16 cellular contexts compared by ENCODE assay signal in genomic region chr13:97946951-97947588, GRCh38. TPM values are rescaled to one million over a fixed set of nuclear protein-coding genes. Genes with fewer than 3 reads are reported as not detected.
A peak's percentile ranks its signal among the peaks of the same experiment; 100 is the strongest.
DNase-seq lines count a peak whose midpoint lies in the region; ATAC-seq and TF ChIP-seq lines count a peak whose summit lies in the region.
"Had no signal": no experiment of that assay in that cellular context is flagged by ENCODE, and none has a peak within 500 bp of the region (broad histone marks: within the 10 kb centered on the region; RNA-seq: fewer than 3 reads in every experiment).

No MANE protein-coding gene starts in this region.

- H3K36me3 Mint-ChIP-seq in osteocyte (ENCODE audit: unreplicated experiment) (no peaks in the 10 kb centered on the region), type B pancreatic cell (peaks cover 4% of the 10 kb centered on the region)
- no peaks in the 10 kb centered on the region for H3K36me3 Mint-ChIP-seq in activated T-cell treated with anti-CD3 and anti-CD28 coated beads, Interleukin-2, amount 50 U/mL, for 4 hours (ENCODE audit: insufficient read depth)

- DNase-seq in Daoy (ENCODE audit: low read depth) (peak; percentile 74), RKO (ENCODE audit: low spot score) (peak; percentile 12), epithelial cell of esophagus (ENCODE audit: low read depth) (peak; percentile 94), osteocyte (ENCODE audit: extremely low spot score, unreplicated experiment) (no peak), type B pancreatic cell (ENCODE audit: extremely low spot score, unreplicated experiment) (no peak), C1 segment of cervical spinal cord (lab: John Stamatoyannopoulos, UW) (no peak), NCI-H1417 (lab: John Stamatoyannopoulos, UW) (no peak)
- no peak for DNase-seq in activated T-cell treated with anti-CD3 and anti-CD28 coated beads, Interleukin-2, amount 50 U/mL, for 4 hours
- DNase-seq: activated CD8-positive, alpha-beta memory T cell treated with anti-CD3 and anti-CD28 coated beads, Interleukin-2, amount 50 U/mL, for 4 hours; effector CD8-positive, alpha-beta T cell; midbrain; NCI-H510A treated with DMSO at 0.1 percent for 48 hours; psoas muscle; SHP77; stimulated activated CD4-positive, alpha-beta T cell treated with anti-CD3 and anti-CD28 coated beads, Interleukin-4, amount 100 ng/mL, for 24 hours; stimulated activated naive CD4-positive, alpha-beta T cell had no signal

- peak overlapping the region; percentile 77 for H3K27ac Mint-ChIP-seq in osteocyte (ENCODE audit: unreplicated experiment)
- H3K27ac Mint-ChIP-seq in type B pancreatic cell: no peak overlapping the region

- H3K4me1 Mint-ChIP-seq in osteocyte (ENCODE audit: unreplicated experiment): peaks cover 38% of the 10 kb centered on the region
- H3K4me1 Mint-ChIP-seq in type B pancreatic cell (ENCODE audit: unreplicated experiment): peaks cover 5% of the 10 kb centered on the region
- H3K4me1 Mint-ChIP-seq in activated T-cell treated with anti-CD3 and anti-CD28 coated beads, Interleukin-2, amount 50 U/mL, for 4 hours (ENCODE audit: low read depth): peaks cover 3% of the 10 kb centered on the region

- H3K4me3 ChIP-seq in epithelial cell of esophagus (ENCODE audit: low read length): no peak overlapping the region
- H3K4me3 ChIP-seq: psoas muscle had no signal

- TF ChIP-seq CTCF in epithelial cell of esophagus (IDR thresholded peaks at IDR 0.05; ENCODE audit: insufficient read depth, low read depth, low read length, missing control alignments) (no peak), osteocyte (IDR thresholded peaks at IDR 0.05) (no peak), type B pancreatic cell (conservative IDR thresholded peaks at IDR 0.05) (no peak)

- H3K9me3 Mint-ChIP-seq in osteocyte (ENCODE audit: unreplicated experiment): no peaks in the 10 kb centered on the region
- H3K9me3 Mint-ChIP-seq in type B pancreatic cell: peaks cover 5% of the 10 kb centered on the region
- peaks cover 3% of the 10 kb centered on the region for H3K9me3 Mint-ChIP-seq in activated T-cell treated with anti-CD3 and anti-CD28 coated beads, Interleukin-2, amount 50 U/mL, for 4 hours

- H3K4me3 Mint-ChIP-seq in osteocyte (ENCODE audit: unreplicated experiment): no peak overlapping the region
- H3K4me3 Mint-ChIP-seq in type B pancreatic cell: no peak overlapping the region
- no peak overlapping the region for H3K4me3 Mint-ChIP-seq in activated T-cell treated with anti-CD3 and anti-CD28 coated beads, Interleukin-2, amount 50 U/mL, for 4 hours

- no peak for ATAC-seq in activated T-cell treated with anti-CD3 and anti-CD28 coated beads, Interleukin-2, amount 50 U/mL, for 4 hours
- ATAC-seq: psoas muscle had no signal

- H3K27me3 Mint-ChIP-seq in osteocyte (ENCODE audit: unreplicated experiment) (no peaks in the 10 kb centered on the region), type B pancreatic cell (no peaks in the 10 kb centered on the region)
- peaks cover 7% of the 10 kb centered on the region for H3K27me3 Mint-ChIP-seq in activated T-cell treated with anti-CD3 and anti-CD28 coated beads, Interleukin-2, amount 50 U/mL, for 4 hours (ENCODE audit: low read depth)

RNA-seq across cellular contexts. Expression of gene IPO5, which starts 6.4 kb away (rescaled TPM):
- 110 and 114 TPM in 2 replicates for total RNA-seq in Daoy (2014; rRNA removed; shearing (Covaris generic))
- total RNA-seq in osteocyte: 143 and 145 TPM in 2 replicates
- total RNA-seq in type B pancreatic cell (ENCODE audit: low replicate concordance): 136 and 202 TPM in 2 replicates
- 100 to 1,000 TPM; 240 to 279 (median 251) TPM for total RNA-seq in activated T-cell treated with anti-CD3 and anti-CD28 coated beads, Interleukin-2, amount 50 U/mL, for 4 hours

Comparison
In these comparisons a context has a peak if more than half of its experiments do, and no peak if none do; other contexts are left out.
1. DNase-seq: peak in Daoy (single experiment), RKO (single experiment) and epithelial cell of esophagus (single experiment); none in osteocyte (single experiment), type B pancreatic cell (single experiment), activated T-cell treated with anti-CD3 and anti-CD28 coated beads, Interleukin-2, amount 50 U/mL, for 4 hours (single experiment), C1 segment of cervical spinal cord (0 of 14) and NCI-H1417 (0 of 3).